In genomic region chr1:45303582-45304310, GRCh38 we compare ENCODE assay signal across 8 cellular contexts. TPM values are rescaled to one million over a fixed set of nuclear protein-coding genes. Genes with fewer than 3 reads are reported as not detected.
DNase-seq lines count a peak whose midpoint lies in the region; ATAC-seq and TF ChIP-seq lines count a peak whose summit lies in the region.

No MANE protein-coding gene starts in this region.

- TF ChIP-seq CTCF in GM23338 (conservative IDR thresholded peaks at IDR 0.05; ENCODE audit: low read depth in 2 of 2) (peak; percentile 53 to 76), LNCAP (IDR thresholded peaks at IDR 0.05) (peak; percentile 79), fibroblast of pulmonary artery (IDR thresholded peaks at IDR 0.05; ENCODE audit: low read length, missing control alignments) (peak; percentile 46)

- H3K4me1 Mint-ChIP-seq in GM23338, result peaks cover 47% of the 10 kb centered on the region
- peaks cover 31% of the 10 kb centered on the region for H3K4me1 Mint-ChIP-seq in activated T-helper 2 cell treated with anti-CD3 and anti-CD28 coated beads, Interferon-gamma antibody, Interleukin-2, Interleukin-4, amounts not matched to agents 10 μg/mL and 5 μg/mL and 100 μg/mL, durations not matched to agents 14 hours and 24 hours and 36 hours (ENCODE audit: low read depth)
- H3K4me1 Mint-ChIP-seq in natural killer cell treated with Interleukin-12 subunit alpha and Interleukin-12 subunit beta and Interleukin-15 and Interleukin-18, amount 100 ng/mL, for 72 hours (ENCODE audit: low read depth in 2 of 2), result peaks cover 20 to 25% of the 10 kb centered on the region in 2 donors

- no peaks in the 10 kb centered on the region for H4K20me1 ChIP-seq in GM23338 (replicated peaks; ENCODE audit: insufficient read depth)

- peak; percentile 81 for ATAC-seq in GM23338
- ATAC-seq in natural killer cell treated with Interleukin-12 subunit alpha and Interleukin-12 subunit beta and Interleukin-15 and Interleukin-18, amount 100 ng/mL, for 72 hours, result peak; percentile 94 to 96

- H3K4me3 Mint-ChIP-seq in GM23338, result peak overlapping the region; percentile 89
- H3K4me3 Mint-ChIP-seq in activated T-helper 2 cell treated with anti-CD3 and anti-CD28 coated beads, Interferon-gamma antibody, Interleukin-2, Interleukin-4, amounts not matched to agents 10 μg/mL and 5 μg/mL and 100 μg/mL, durations not matched to agents 14 hours and 24 hours and 36 hours (ENCODE audit: low read depth), result peak overlapping the region; percentile 91
- H3K4me3 Mint-ChIP-seq in natural killer cell treated with Interleukin-12 subunit alpha and Interleukin-12 subunit beta and Interleukin-15 and Interleukin-18, amount 100 ng/mL, for 72 hours, result peak overlapping the region; percentile 87

- no peaks in the 10 kb centered on the region for H3K27me3 ChIP-seq in GM23338 (ENCODE audit: insufficient read depth)

- H3K27ac Mint-ChIP-seq in GM23338, result peak overlapping the region; percentile 97
- peak overlapping the region; percentile 95 for H3K27ac Mint-ChIP-seq in activated T-helper 2 cell treated with anti-CD3 and anti-CD28 coated beads, Interferon-gamma antibody, Interleukin-2, Interleukin-4, amounts not matched to agents 10 μg/mL and 5 μg/mL and 100 μg/mL, durations not matched to agents 14 hours and 24 hours and 36 hours
- H3K27ac Mint-ChIP-seq in natural killer cell treated with Interleukin-12 subunit alpha and Interleukin-12 subunit beta and Interleukin-15 and Interleukin-18, amount 100 ng/mL, for 72 hours, result peak overlapping the region; percentile 90 to 92

- peak overlapping the region; percentile 97 for H3K27ac ChIP-seq in GM23338 (ENCODE audit: low read depth)

- no peaks in the 10 kb centered on the region; the same call in 2 of the 3 replicates for H3K9me3 Mint-ChIP-seq in GM23338
- no peaks in the 10 kb centered on the region for H3K9me3 Mint-ChIP-seq in activated T-helper 2 cell treated with anti-CD3 and anti-CD28 coated beads, Interferon-gamma antibody, Interleukin-2, Interleukin-4, amounts not matched to agents 10 μg/mL and 5 μg/mL and 100 μg/mL, durations not matched to agents 14 hours and 24 hours and 36 hours
- no peaks in the 10 kb centered on the region for H3K9me3 Mint-ChIP-seq in natural killer cell treated with Interleukin-12 subunit alpha and Interleukin-12 subunit beta and Interleukin-15 and Interleukin-18, amount 100 ng/mL, for 72 hours

- H3K4me3 ChIP-seq in GM23338 (peak overlapping the region; percentile 69), fibroblast of pulmonary artery (replicated peaks; ENCODE audit: low read depth, low read length) (peak overlapping the region; percentile 74)

- H3K79me2 ChIP-seq in GM23338 (replicated peaks; ENCODE audit: insufficient read depth), result no peaks in the 10 kb centered on the region

- intact Hi-C loops in activated T-helper 2 cell treated with anti-CD3 and anti-CD28 coated beads, Interferon-gamma antibody, Interleukin-2, Interleukin-4, amounts not matched to agents 10 μg/mL and 5 μg/mL and 100 μg/mL, durations not matched to agents 14 hours and 24 hours and 36 hours (cut with micrococcal nuclease), result loop anchor here (1.0 to 10.0 kb wide), 7 partner anchors 23 to 573 kb away; partner anchors contain the start of genes BTBD19, DYNLT4, HPDL and MUTYH

- H3F3A ChIP-seq in GM23338 (replicated peaks; ENCODE audit: low read depth), result 0 out of 2 replicates have a peak, but pooled peaks cover 5% of the 10 kb centered on the region

- no peaks in the 10 kb centered on the region; the same call in 1 of the 2 replicates for H3K9me2 ChIP-seq in GM23338 (ENCODE audit: insufficient read depth)

- peaks cover 21% of the 10 kb centered on the region for H3K27me3 Mint-ChIP-seq in GM23338 (ENCODE audit: insufficient read depth, low read depth, poor library complexity)
- H3K27me3 Mint-ChIP-seq in activated T-helper 2 cell treated with anti-CD3 and anti-CD28 coated beads, Interferon-gamma antibody, Interleukin-2, Interleukin-4, amounts not matched to agents 10 μg/mL and 5 μg/mL and 100 μg/mL, durations not matched to agents 14 hours and 24 hours and 36 hours (ENCODE audit: low read depth), result no peaks in the 10 kb centered on the region
- H3K27me3 Mint-ChIP-seq in natural killer cell treated with Interleukin-12 subunit alpha and Interleukin-12 subunit beta and Interleukin-15 and Interleukin-18, amount 100 ng/mL, for 72 hours, result no peaks in the 10 kb centered on the region

- peaks cover 42% of the 10 kb centered on the region for H3K4me1 ChIP-seq in GM23338 (ENCODE audit: insufficient read depth)

- H3K36me3 ChIP-seq in GM23338 (ENCODE audit: insufficient read depth), result no peaks in the 10 kb centered on the region

- DNase-seq in ELF-1 (ENCODE audit: low read depth, low spot score) (peak; percentile 97), GM23338 (ENCODE audit: low spot score) (peak; percentile 98), RPMI7951 (ENCODE audit: low read depth) (peak; percentile 97), fibroblast of pulmonary artery (ENCODE audit: low read depth) (peak; percentile 98)
- peak; percentile 89 for DNase-seq in activated T-helper 2 cell treated with anti-CD3 and anti-CD28 coated beads, Interferon-gamma antibody, Interleukin-2, Interleukin-4, amounts not matched to agents 10 μg/mL and 5 μg/mL and 100 μg/mL, durations not matched to agents 14 hours and 24 hours and 36 hours (ENCODE audit: low spot score)
- peak; percentile 96 for DNase-seq in natural killer cell treated with Interleukin-12 subunit alpha and Interleukin-12 subunit beta and Interleukin-15 and Interleukin-18, amount 100 ng/mL, for 72 hours (ENCODE audit: low spot score)
- DNase-seq in stimulated activated naive CD4-positive, alpha-beta T cell treated with Interleukin-2 at 50 U/mL for 16 hours (lab: John Stamatoyannopoulos, UW), result peak; percentile 99

- peak overlapping the region; percentile 91; the same call in 1 of the 2 replicates for H2AFZ ChIP-seq in GM23338

- no peaks in the 10 kb centered on the region for H3K36me3 Mint-ChIP-seq in GM23338 (ENCODE audit: low read depth)
- no peaks in the 10 kb centered on the region for H3K36me3 Mint-ChIP-seq in activated T-helper 2 cell treated with anti-CD3 and anti-CD28 coated beads, Interferon-gamma antibody, Interleukin-2, Interleukin-4, amounts not matched to agents 10 μg/mL and 5 μg/mL and 100 μg/mL, durations not matched to agents 14 hours and 24 hours and 36 hours (ENCODE audit: low read depth)
- H3K36me3 Mint-ChIP-seq in natural killer cell treated with Interleukin-12 subunit alpha and Interleukin-12 subunit beta and Interleukin-15 and Interleukin-18, amount 100 ng/mL, for 72 hours, result no peaks in the 10 kb centered on the region

- H3K4me2 ChIP-seq in GM23338, result peak overlapping the region; percentile 81

TF ChIP-seq in GM23338, 12 proteins besides CTCF, POLR2A, EP300 and RAD21 (continues in another document):
- TF ChIP-seq ETS1 (IDR thresholded peaks at IDR 0.05) (no peak), EZH2 (IDR thresholded peaks at IDR 0.05; ENCODE audit: low read depth, unreplicated experiment) (no peak), JUNB (IDR thresholded peaks at IDR 0.05; ENCODE audit: unreplicated experiment) (no peak), ZNF114 (CRISPR knock-in tag; IDR thresholded peaks at IDR 0.05) (no peak), ZNF331 (CRISPR knock-in tag; IDR thresholded peaks at IDR 0.05; ENCODE audit: low read depth) (no peak), STAT1 (IDR thresholded peaks at IDR 0.05; ENCODE audit: unreplicated experiment) (no peak), POLR2AphosphoS5 (IDR thresholded peaks at IDR 0.05; ENCODE audit: low read depth) (peak; percentile 54)

RNA-seq across cellular contexts. Expression of gene HPDL, which starts 22.9 kb away (rescaled TPM):
- 60.7 and 82.1 TPM in 2 replicates for total RNA-seq in GM23338 (2014; rRNA removed; shearing (Covaris generic))
- 36.5 and 39.6 TPM in 2 replicates for polyA plus RNA-seq in GM23338 (2016; fragmentation: Nextera tagmentation; extraction: Ambion mirVana)
- total RNA-seq in RPMI7951 (2014; rRNA removed; shearing (Covaris generic)), result 2.3 TPM in 2 replicates
- total RNA-seq in activated T-helper 2 cell treated with anti-CD3 and anti-CD28 coated beads, Interferon-gamma antibody, Interleukin-2, Interleukin-4, amounts not matched to agents 10 μg/mL and 5 μg/mL and 100 μg/mL, durations not matched to agents 14 hours and 24 hours and 36 hours, result 26.8 and 29.0 TPM in 2 replicates
- 10 to 100 TPM in 1 of 2 donors, 1 to 10 TPM in 1; 8.6 to 51.9 TPM for total RNA-seq in natural killer cell treated with Interleukin-12 subunit alpha and Interleukin-12 subunit beta and Interleukin-15 and Interleukin-18, amount 100 ng/mL, for 72 hours

RNA-seq across cellular contexts. Expression of gene TOE1, which starts 36.2 kb away (rescaled TPM):
- 18.4 and 22.4 TPM in 2 replicates for total RNA-seq in GM23338 (2014; rRNA removed; shearing (Covaris generic))
- 7.7 and 9.1 TPM in 2 replicates for polyA plus RNA-seq in GM23338 (2016; fragmentation: Nextera tagmentation; extraction: Ambion mirVana)
- total RNA-seq in RPMI7951 (2014; rRNA removed; shearing (Covaris generic)), result 30.3 and 33.4 TPM in 2 replicates
- 26.3 and 29.3 TPM in 2 replicates for total RNA-seq in activated T-helper 2 cell treated with anti-CD3 and anti-CD28 coated beads, Interferon-gamma antibody, Interleukin-2, Interleukin-4, amounts not matched to agents 10 μg/mL and 5 μg/mL and 100 μg/mL, durations not matched to agents 14 hours and 24 hours and 36 hours
- total RNA-seq in natural killer cell treated with Interleukin-12 subunit alpha and Interleukin-12 subunit beta and Interleukin-15 and Interleukin-18, amount 100 ng/mL, for 72 hours, result 10 to 100 TPM; 29.8 to 43.6 TPM

RNA-seq across cellular contexts. Expression of gene MUTYH, which starts 36.5 kb away (rescaled TPM):
- 63.6 and 67.4 TPM in 2 replicates for total RNA-seq in GM23338 (2014; rRNA removed; shearing (Covaris generic))
- 47.9 and 52.8 TPM in 2 replicates for polyA plus RNA-seq in GM23338 (2016; fragmentation: Nextera tagmentation; extraction: Ambion mirVana)
- 11.4 and 14.3 TPM in 2 replicates for total RNA-seq in RPMI7951 (2014; rRNA removed; shearing (Covaris generic))
- 50.1 and 50.9 TPM in 2 replicates for total RNA-seq in activated T-helper 2 cell treated with anti-CD3 and anti-CD28 coated beads, Interferon-gamma antibody, Interleukin-2, Interleukin-4, amounts not matched to agents 10 μg/mL and 5 μg/mL and 100 μg/mL, durations not matched to agents 14 hours and 24 hours and 36 hours
- total RNA-seq in natural killer cell treated with Interleukin-12 subunit alpha and Interleukin-12 subunit beta and Interleukin-15 and Interleukin-18, amount 100 ng/mL, for 72 hours, result 10 to 100 TPM; 30.5 to 63.2 TPM

Comparison
In these comparisons a context has a peak if more than half of its experiments do, and no peak if none do; other contexts are left out.
1. Peak in every context shown above with its lines: DNase-seq, ATAC-seq, H3K4me3 ChIP-seq and H3K27ac ChIP-seq.